Comparison of ENCODE assay signal across 1 cellular context in the genomic region with DNA sequence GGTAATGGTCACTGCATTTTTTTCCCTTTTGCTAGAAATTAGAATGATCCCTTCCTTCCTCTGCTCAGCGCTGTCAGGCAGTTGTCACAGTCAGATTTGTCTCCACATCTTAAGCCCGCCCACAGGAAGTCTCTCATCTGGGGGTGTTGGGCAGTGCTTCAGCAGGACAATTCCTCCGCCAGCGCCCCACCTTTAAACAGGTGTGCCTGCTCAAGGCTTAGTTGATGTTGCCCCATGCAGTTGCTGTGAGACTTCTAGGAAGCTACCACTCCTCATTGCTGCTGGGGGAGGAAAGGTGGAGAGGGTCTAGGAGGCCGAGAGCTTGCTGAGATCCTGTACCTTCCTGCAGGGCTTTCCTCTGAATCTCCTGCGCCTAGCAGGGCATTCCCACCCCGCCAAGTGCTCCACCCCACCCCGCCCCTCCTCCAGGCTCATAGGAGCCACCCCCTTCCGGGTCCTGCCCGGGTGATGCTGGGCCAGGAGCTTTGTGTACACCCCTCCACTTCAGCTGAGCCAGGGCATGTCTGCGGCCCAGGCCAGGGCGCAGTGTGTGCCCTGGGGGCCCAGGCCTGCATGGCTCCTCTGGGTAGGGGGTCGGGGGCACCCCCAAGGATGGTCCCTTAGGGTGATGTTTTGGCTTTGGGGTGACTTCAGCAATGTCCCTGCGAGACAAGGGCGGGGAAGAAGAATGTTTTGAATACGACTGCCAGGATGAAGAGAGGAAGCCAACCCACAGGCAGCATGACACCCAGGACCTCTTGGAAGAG.
TF ChIP-seq lines count a peak whose summit lies in the region.

No MANE protein-coding gene starts in this region.

TF ChIP-seq in HepG2, 621 proteins besides CTCF, POLR2A, EP300 and RAD21 (continued from another document and continues in another):
- TF ChIP-seq SRY (CRISPR knock-in tag; IDR thresholded peaks at IDR 0.05) (no peak), ESRRA (CRISPR knock-in tag; IDR thresholded peaks at IDR 0.05; ENCODE audit: low read depth) (0 out of 2 replicates have a peak, but pooled peaks have one; percentile 15), IRF9 (CRISPR knock-in tag; IDR thresholded peaks at IDR 0.05; ENCODE audit: borderline replicate concordance) (0 out of 2 replicates have a peak, but pooled peaks have one; percentile 36), POGK (CRISPR knock-in tag; conservative IDR thresholded peaks at IDR 0.05) (0 out of 2 replicates have a peak, but pooled peaks have one; percentile 17), POLR2G (IDR thresholded peaks at IDR 0.05; ENCODE audit: low read depth, low read length) (peak; percentile 73), ZNF564 (CRISPR knock-in tag; IDR thresholded peaks at IDR 0.05) (0 out of 2 replicates have a peak, but pooled peaks have one; percentile 49), SP4 (CRISPR knock-in tag; IDR thresholded peaks at IDR 0.05) (peak; percentile 28; the same call in 1 of the 2 replicates), ELF3 (CRISPR knock-in tag; IDR thresholded peaks at IDR 0.05) (0 out of 2 replicates have a peak, but pooled peaks have one; percentile 21), KLF12 (CRISPR knock-in tag; IDR thresholded peaks at IDR 0.05; ENCODE audit: borderline replicate concordance) (0 out of 2 replicates have a peak, but pooled peaks have one; percentile 26), HNRNPL (IDR thresholded peaks at IDR 0.05; ENCODE audit: low read depth, low read length) (0 out of 2 replicates have a peak, but pooled peaks have one; percentile 49), TBX2 (CRISPR knock-in tag; IDR thresholded peaks at IDR 0.05; ENCODE audit: borderline replicate concordance) (peak; percentile 63), ZNF263 (CRISPR knock-in tag; IDR thresholded peaks at IDR 0.05) (peak; percentile 84), HOXD1 (CRISPR knock-in tag; IDR thresholded peaks at IDR 0.05) (peak; percentile 20; the same call in 1 of the 2 replicates), KLF13 (CRISPR knock-in tag; IDR thresholded peaks at IDR 0.05) (no peak), ZNF335 (CRISPR knock-in tag; IDR thresholded peaks at IDR 0.05) (0 out of 2 replicates have a peak, but pooled peaks have one; percentile 66), ZNF687 (CRISPR knock-in tag; IDR thresholded peaks at IDR 0.05) (peak; percentile 88), THAP11 (CRISPR knock-in tag; IDR thresholded peaks at IDR 0.05) (peak; percentile 40; the same call in 1 of the 2 replicates), ZNF619 (CRISPR knock-in tag; IDR thresholded peaks at IDR 0.05) (0 out of 2 replicates have a peak, but pooled peaks have one; percentile 42), SALL1 (CRISPR knock-in tag; IDR thresholded peaks at IDR 0.05) (peak; percentile 59), ZNF790 (CRISPR knock-in tag; IDR thresholded peaks at IDR 0.05; ENCODE audit: borderline replicate concordance) (0 out of 2 replicates have a peak, but pooled peaks have one; percentile 69), PHF21A (CRISPR knock-in tag; IDR thresholded peaks at IDR 0.05) (peak; percentile 36), ZFY (CRISPR knock-in tag; IDR thresholded peaks at IDR 0.05) (peak; percentile 81), RBFOX2 (IDR thresholded peaks at IDR 0.05; ENCODE audit: low read depth, low read length) (peak; percentile 64), ZNF710 (CRISPR knock-in tag; IDR thresholded peaks at IDR 0.05; ENCODE audit: borderline replicate concordance) (peak; percentile 33; the same call in 1 of the 2 replicates), GABPB1 (CRISPR knock-in tag; IDR thresholded peaks at IDR 0.05) (peak; percentile 65), LCORL (IDR thresholded peaks at IDR 0.05) (no peak), LCORL (CRISPR knock-in tag; IDR thresholded peaks at IDR 0.05) (peak; percentile 60), ELF1 (CRISPR knock-in tag; IDR thresholded peaks at IDR 0.05) (peak; percentile 77), MIER3 (CRISPR knock-in tag; IDR thresholded peaks at IDR 0.05; ENCODE audit: borderline replicate concordance) (0 out of 2 replicates have a peak, but pooled peaks have one; percentile 15), RXRB (CRISPR knock-in tag; IDR thresholded peaks at IDR 0.05; ENCODE audit: borderline replicate concordance) (0 out of 2 replicates have a peak, but pooled peaks have one; percentile 14), MAX (IDR thresholded peaks at IDR 0.05) (peak; percentile 60; the same call in 1 of the 2 replicates), ZEB1 (IDR thresholded peaks at IDR 0.05; ENCODE audit: insufficient replicate concordance, low read depth) (peak; percentile 69), ZFX (CRISPR knock-in tag; IDR thresholded peaks at IDR 0.05; ENCODE audit: low read depth) (peak; percentile 91), PHF8 (CRISPR knock-in tag; IDR thresholded peaks at IDR 0.05) (peak; percentile 66), SP2 (CRISPR knock-in tag; IDR thresholded peaks at IDR 0.05) (peak; percentile 54; the same call in 1 of the 2 replicates), ZBTB38 (CRISPR knock-in tag; IDR thresholded peaks at IDR 0.05) (0 out of 2 replicates have a peak, but pooled peaks have one; percentile 26), KDM5B (CRISPR knock-in tag; IDR thresholded peaks at IDR 0.05; ENCODE audit: borderline replicate concordance) (peak; percentile 38; the same call in 1 of the 2 replicates)
- TF ChIP-seq, protein P1, sequence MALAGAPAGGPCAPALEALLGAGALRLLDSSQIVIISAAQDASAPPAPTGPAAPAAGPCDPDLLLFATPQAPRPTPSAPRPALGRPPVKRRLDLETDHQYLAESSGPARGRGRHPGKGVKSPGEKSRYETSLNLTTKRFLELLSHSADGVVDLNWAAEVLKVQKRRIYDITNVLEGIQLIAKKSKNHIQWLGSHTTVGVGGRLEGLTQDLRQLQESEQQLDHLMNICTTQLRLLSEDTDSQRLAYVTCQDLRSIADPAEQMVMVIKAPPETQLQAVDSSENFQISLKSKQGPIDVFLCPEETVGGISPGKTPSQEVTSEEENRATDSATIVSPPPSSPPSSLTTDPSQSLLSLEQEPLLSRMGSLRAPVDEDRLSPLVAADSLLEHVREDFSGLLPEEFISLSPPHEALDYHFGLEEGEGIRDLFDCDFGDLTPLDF (CRISPR knock-in tag; IDR thresholded peaks at IDR 0.05): no peak
- TF ChIP-seq, protein P2, sequence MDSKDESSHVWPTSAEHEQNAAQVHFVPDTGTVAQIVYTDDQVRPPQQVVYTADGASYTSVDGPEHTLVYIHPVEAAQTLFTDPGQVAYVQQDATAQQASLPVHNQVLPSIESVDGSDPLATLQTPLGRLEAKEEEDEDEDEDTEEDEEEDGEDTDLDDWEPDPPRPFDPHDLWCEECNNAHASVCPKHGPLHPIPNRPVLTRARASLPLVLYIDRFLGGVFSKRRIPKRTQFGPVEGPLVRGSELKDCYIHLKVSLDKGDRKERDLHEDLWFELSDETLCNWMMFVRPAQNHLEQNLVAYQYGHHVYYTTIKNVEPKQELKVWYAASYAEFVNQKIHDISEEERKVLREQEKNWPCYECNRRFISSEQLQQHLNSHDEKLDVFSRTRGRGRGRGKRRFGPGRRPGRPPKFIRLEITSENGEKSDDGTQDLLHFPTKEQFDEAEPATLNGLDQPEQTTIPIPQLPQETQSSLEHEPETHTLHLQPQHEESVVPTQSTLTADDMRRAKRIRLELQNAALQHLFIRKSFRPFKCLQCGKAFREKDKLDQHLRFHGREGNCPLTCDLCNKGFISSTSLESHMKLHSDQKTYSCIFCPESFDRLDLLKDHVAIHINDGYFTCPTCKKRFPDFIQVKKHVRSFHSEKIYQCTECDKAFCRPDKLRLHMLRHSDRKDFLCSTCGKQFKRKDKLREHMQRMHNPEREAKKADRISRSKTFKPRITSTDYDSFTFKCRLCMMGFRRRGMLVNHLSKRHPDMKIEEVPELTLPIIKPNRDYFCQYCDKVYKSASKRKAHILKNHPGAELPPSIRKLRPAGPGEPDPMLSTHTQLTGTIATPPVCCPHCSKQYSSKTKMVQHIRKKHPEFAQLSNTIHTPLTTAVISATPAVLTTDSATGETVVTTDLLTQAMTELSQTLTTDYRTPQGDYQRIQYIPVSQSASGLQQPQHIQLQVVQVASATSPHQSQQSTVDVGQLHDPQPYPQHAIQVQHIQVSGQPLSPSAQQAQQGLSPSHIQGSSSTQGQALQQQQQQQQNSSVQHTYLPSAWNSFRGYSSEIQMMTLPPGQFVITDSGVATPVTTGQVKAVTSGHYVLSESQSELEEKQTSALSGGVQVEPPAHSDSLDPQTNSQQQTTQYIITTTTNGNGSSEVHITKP (CRISPR knock-in tag; IDR thresholded peaks at IDR 0.05; ENCODE audit: low read depth): peak; percentile 98
- TF ChIP-seq, protein P3, sequence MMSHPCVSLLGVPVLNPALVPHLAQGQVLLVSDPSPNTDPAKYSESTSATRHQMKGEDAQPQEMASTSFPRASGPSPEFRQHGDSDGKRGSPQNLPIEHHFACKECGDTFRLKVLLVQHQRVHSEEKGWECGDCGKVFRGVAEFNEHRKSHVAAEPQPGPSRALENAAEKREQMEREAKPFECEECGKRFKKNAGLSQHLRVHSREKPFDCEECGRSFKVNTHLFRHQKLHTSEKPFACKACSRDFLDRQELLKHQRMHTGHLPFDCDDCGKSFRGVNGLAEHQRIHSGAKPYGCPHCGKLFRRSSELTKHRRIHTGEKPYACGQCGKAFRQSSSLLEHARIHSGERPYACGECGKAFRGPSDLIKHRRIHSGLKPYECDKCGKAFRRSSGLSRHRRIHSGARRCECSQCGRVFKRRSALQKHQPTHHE (CRISPR knock-in tag; IDR thresholded peaks at IDR 0.05; ENCODE audit: borderline replicate concordance): 0 out of 2 replicates have a peak, but pooled peaks have one; percentile 23
- TF ChIP-seq, protein P4, sequence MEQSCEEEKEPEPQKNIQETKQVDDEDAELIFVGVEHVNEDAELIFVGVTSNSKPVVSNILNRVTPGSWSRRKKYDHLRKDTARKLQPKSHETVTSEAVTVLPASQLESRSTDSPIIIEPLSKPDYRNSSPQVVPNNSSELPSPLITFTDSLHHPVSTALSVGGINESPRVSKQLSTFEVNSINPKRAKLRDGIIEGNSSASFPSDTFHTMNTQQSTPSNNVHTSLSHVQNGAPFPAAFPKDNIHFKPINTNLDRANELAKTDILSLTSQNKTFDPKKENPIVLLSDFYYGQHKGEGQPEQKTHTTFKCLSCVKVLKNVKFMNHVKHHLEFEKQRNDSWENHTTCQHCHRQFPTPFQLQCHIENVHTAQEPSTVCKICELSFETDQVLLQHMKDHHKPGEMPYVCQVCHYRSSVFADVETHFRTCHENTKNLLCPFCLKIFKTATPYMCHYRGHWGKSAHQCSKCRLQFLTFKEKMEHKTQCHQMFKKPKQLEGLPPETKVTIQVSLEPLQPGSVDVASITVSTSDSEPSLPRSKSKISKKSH (CRISPR knock-in tag; IDR thresholded peaks at IDR 0.05; ENCODE audit: borderline replicate concordance): 0 out of 2 replicates have a peak, but pooled peaks have one; percentile 25
